In genomic region chr5:151002250-151002649, GRCh38 we compare ENCODE assay signal across 9 cellular contexts. TPM values are rescaled to one million over a fixed set of nuclear protein-coding genes. Genes with fewer than 3 reads are reported as not detected.
DNase-seq lines count a peak whose midpoint lies in the region; ATAC-seq and TF ChIP-seq lines count a peak whose summit lies in the region.
"Had no signal": no experiment of that assay in that cellular context is flagged by ENCODE, and none has a peak within 500 bp of the region (broad histone marks: within the 10 kb centered on the region; RNA-seq: fewer than 3 reads in every experiment).

No MANE protein-coding gene starts in this region.

- no peak overlapping the region for H3K4me3 ChIP-seq in SK-N-SH (ENCODE audit: low read depth in 2 of 2, low read length in 1 of 2)
- H3K4me3 ChIP-seq in gastroesophageal sphincter: no peak overlapping the region
- no peak overlapping the region for H3K4me3 ChIP-seq in testis

- H3K9me3 ChIP-seq in SK-N-SH: no peaks in the 10 kb centered on the region
- H3K9me3 ChIP-seq in gastroesophageal sphincter: no peaks in the 10 kb centered on the region
- no peaks in the 10 kb centered on the region for H3K9me3 ChIP-seq in testis

- H3K27me3 ChIP-seq in SK-N-SH (ENCODE audit: insufficient read depth): no peaks in the 10 kb centered on the region
- H3K27me3 ChIP-seq in gastroesophageal sphincter: no peaks in the 10 kb centered on the region
- H3K27me3 ChIP-seq in testis: no peaks in the 10 kb centered on the region

- no peaks in the 10 kb centered on the region for H3K9me2 ChIP-seq in SK-N-SH

- CTCF ChIA-PET in SK-N-SH (lab: Yijun Ruan, JAX): interaction anchor here (0.6 to 5.2 kb wide), 32 partner anchors 15 to 478 kb away, joined by 3 to 57 read pairs (median 4); partner anchors contain the start of genes ANXA6 and GPX3

- H3K79me2 ChIP-seq in SK-N-SH (ENCODE audit: insufficient read depth): no peaks in the 10 kb centered on the region

- no peaks in the 10 kb centered on the region for H3F3A ChIP-seq in SK-N-SH (replicated peaks; ENCODE audit: insufficient read depth)

- H3K27ac ChIP-seq in SK-N-SH (ENCODE audit: low read depth in 2 of 2, low read length in 1 of 2): no peak overlapping the region
- H3K27ac ChIP-seq in gastroesophageal sphincter: no peak overlapping the region
- no peak overlapping the region for H3K27ac ChIP-seq in testis

- intact Hi-C loops in testis (cut with DNase I; ENCODE audit: low total_unique reads): no loop called here

- H3K36me3 ChIP-seq in SK-N-SH (replicated peaks in 1 of 2; ENCODE audit: control insufficient read depth in 1 of 2, insufficient read depth in 2 of 2, low read length in 1 of 2) (no peaks in the 10 kb centered on the region), gastroesophageal sphincter (no peaks in the 10 kb centered on the region), testis (ENCODE audit: low read depth, missing control alignments) (no peaks in the 10 kb centered on the region)

- peak; percentile 60 for TF ChIP-seq CTCF in SK-N-SH (IDR thresholded peaks at IDR 0.05)
- TF ChIP-seq CTCF in gastroesophageal sphincter (IDR thresholded peaks at IDR 0.05): peak; percentile 62 to 83 (median 74)
- peak; percentile 58 to 69 (median 62) for TF ChIP-seq CTCF in testis (IDR thresholded peaks at IDR 0.05)

- H3K4me1 ChIP-seq in SK-N-SH (ENCODE audit: control insufficient read depth in 1 of 2, insufficient read depth in 2 of 2, low read depth in 1 of 2, low read length in 1 of 2) (no peaks in the 10 kb centered on the region; a peak in 1 of 4 replicates), gastroesophageal sphincter (peaks cover 25 to 63% (median 32%) of the 10 kb centered on the region in 3 donors), testis (peaks cover 30% of the 10 kb centered on the region)

- TF ChIP-seq EP300 in SK-N-SH (IDR thresholded peaks at IDR 0.05; ENCODE audit: borderline replicate concordance in 1 of 2, low read depth in 1 of 2, low read length in 1 of 2): no peak
- TF ChIP-seq EP300 in gastroesophageal sphincter (IDR thresholded peaks at IDR 0.05): no peak

- no peak overlapping the region for H3K9ac ChIP-seq in SK-N-SH

- H3K4me2 ChIP-seq in SK-N-SH: no peak overlapping the region

- peak; percentile 29 for DNase-seq in NCI-H2171 treated with DMSO at 0.1 percent for 48 hours (lab: John Stamatoyannopoulos, UW)
- no peak for DNase-seq in NCI-H2171 (lab: John Stamatoyannopoulos, UW)
- DNase-seq in SK-N-SH: peak; percentile 41
- no peak for DNase-seq in testis
- DNase-seq: CD4-positive, CD25-positive, alpha-beta regulatory T cell had no signal

- no peaks in the 10 kb centered on the region for H4K20me1 ChIP-seq in SK-N-SH (ENCODE audit: insufficient read depth)

- no peak overlapping the region for H2AFZ ChIP-seq in SK-N-SH (ENCODE audit: low read depth)

- POLR2A ChIA-PET in SK-N-SH (lab: Yijun Ruan, JAX): no interaction called here

- TF ChIP-seq RAD21 in SK-N-SH (IDR thresholded peaks at IDR 0.05; ENCODE audit: low read length): peak; percentile 76

- TF ChIP-seq POLR2A in gastroesophageal sphincter (IDR thresholded peaks at IDR 0.05): no peak
- no peak for TF ChIP-seq POLR2A in testis (IDR thresholded peaks at IDR 0.05)

- ATAC-seq in gastroesophageal sphincter (no peak), HG02763 (IDR thresholded peaks at IDR 0.05; ENCODE audit: unreplicated experiment) (no peak), GM21526 (IDR thresholded peaks at IDR 0.05; ENCODE audit: low FRiP score, unreplicated experiment) (no peak), HG03025 (IDR thresholded peaks at IDR 0.05; ENCODE audit: low FRiP score, unreplicated experiment) (no peak)

- 38% methylated on average over 2 of the region's 2 CpGs for WGBS in SK-N-SH (ENCODE audit: low lambda C conversion rate)
- 13 to 28% methylated on average over 2 of the region's 2 CpGs for WGBS in gastroesophageal sphincter (ENCODE audit: low coverage in 1 of 2), 2 donors
- 50 to 61% methylated on average over 2 of the region's 2 CpGs for WGBS in testis, 2 donors

TF ChIP-seq in SK-N-SH, 30 proteins besides CTCF, POLR2A, EP300 and RAD21:
- TF ChIP-seq SMC3 (IDR thresholded peaks at IDR 0.05; ENCODE audit: low read depth, low read length) (peak; percentile 40; the same call in 1 of the 2 replicates), YY1 (IDR thresholded peaks at IDR 0.05; ENCODE audit: low read depth) (no peak)
TF ChIP-seq in SK-N-SH: peak in this region for 1.

RNA-seq across cellular contexts. Expression of gene GPX3, which starts 18.1 kb away (rescaled TPM):
- polyA plus RNA-seq in SK-N-SH (2012; rRNA removed) (3.2 and 3.8 TPM in 2 replicates), testis (ENCODE audit: insufficient read depth, low read depth, low replicate concordance) (119 TPM)
- 2.9 and 3.5 TPM in 2 replicates for polyA plus RNA-seq in SK-N-SH (2012; cell fraction: cytosol; rRNA removed)
- 0.77 and 1.1 TPM in 2 replicates for polyA plus RNA-seq in SK-N-SH (2012; cell fraction: nucleus; rRNA removed)
- total RNA-seq in gastroesophageal sphincter (1,000 to 10,000 TPM in 3 of 4 donors, 100 to 1,000 TPM in 1; 690 to 3,141 (median 1,517) TPM), testis (100 to 1,000 TPM; 216 to 224 TPM)

Comparison
In these comparisons a context has a peak if more than half of its experiments do, and no peak if none do; other contexts are left out.
1. DNase-seq: peak in NCI-H2171 treated with DMSO at 0.1 percent for 48 hours (single experiment) and SK-N-SH (single experiment); none in NCI-H2171 (single experiment) and testis (single experiment).
2. Peak in every context shown above with its lines, with median percentiles within 50 percentile points of each other: CTCF ChIP-seq.